ENCODE assay signal across 16 cellular contexts in the genomic region with DNA sequence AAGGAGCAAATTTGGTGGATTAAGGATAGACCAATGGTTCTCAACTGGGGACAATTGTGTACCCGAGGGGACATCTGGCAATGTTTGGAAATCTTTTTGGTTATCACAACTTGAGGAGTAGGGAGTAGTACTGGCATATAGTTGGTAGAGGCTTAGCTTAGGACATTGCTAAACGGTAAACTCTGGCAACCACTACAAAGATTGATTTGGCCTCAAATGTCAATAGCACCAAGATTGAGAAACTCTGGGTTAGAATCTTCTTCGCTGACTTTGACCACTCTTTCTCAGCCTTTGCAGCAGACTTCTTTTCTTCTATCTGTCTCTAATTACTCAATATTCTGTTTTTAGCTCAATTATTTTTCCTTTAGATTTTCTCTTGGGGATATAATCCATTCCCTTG. TPM values are rescaled to one million over a fixed set of nuclear protein-coding genes. Genes with fewer than 3 reads are reported as not detected.
A peak's percentile ranks its signal among the peaks of the same experiment; 100 is the strongest.
DNase-seq lines count a peak whose midpoint lies in the region; ATAC-seq and TF ChIP-seq lines count a peak whose summit lies in the region.
"Had no signal": no experiment of that assay in that cellular context is flagged by ENCODE, and none has a peak within 500 bp of the region (broad histone marks: within the 10 kb centered on the region; RNA-seq: fewer than 3 reads in every experiment).

No MANE protein-coding gene starts in this region.

- CTCF ChIA-PET in activated naive CD4-positive, alpha-beta T cell treated with anti-CD3 and anti-CD28 coated beads for 36 hours (lab: Charles Lee), result interaction anchor here (0.5 to 4.1 kb wide), 9 partner anchors 16 to 1731 kb away, joined by 3 to 56 read pairs (median 4); no protein-coding TSS in a partner anchor
- CTCF ChIA-PET in OCI-LY7 (lab: Charles Lee; ENCODE audit: unreplicated experiment), result interaction anchor here (1.2 kb wide), 1 partner anchor 18 kb away, joined by 3 read pairs; no protein-coding TSS in a partner anchor

- no peaks in the 10 kb centered on the region for H3K27me3 Mint-ChIP-seq in activated naive CD4-positive, alpha-beta T cell treated with anti-CD3 and anti-CD28 coated beads for 36 hours (ENCODE audit: low read depth)
- H3K27me3 Mint-ChIP-seq: effector memory CD8-positive, alpha-beta T cell had no signal

- no peaks in the 10 kb centered on the region for H3K9me2 ChIP-seq in OCI-LY7 (ENCODE audit: insufficient read depth, low read length)

- H3K4me3 Mint-ChIP-seq in activated naive CD4-positive, alpha-beta T cell treated with anti-CD3 and anti-CD28 coated beads for 36 hours, result no peak overlapping the region
- H3K4me3 Mint-ChIP-seq in stimulated activated effector memory CD8-positive, alpha-beta T cell treated with anti-CD3 and anti-CD28 coated beads, Interleukin-12 subunit alpha, Interleukin-12 subunit beta, amount 100 ng/mL, for 72 hours, result no peak overlapping the region
- H3K4me3 Mint-ChIP-seq: CD14-positive monocyte had no signal

- H3K27ac Mint-ChIP-seq in activated naive CD4-positive, alpha-beta T cell treated with anti-CD3 and anti-CD28 coated beads for 36 hours, result peak overlapping the region; percentile 74
- peak overlapping the region; percentile 48 for H3K27ac Mint-ChIP-seq in stimulated activated effector memory CD8-positive, alpha-beta T cell treated with anti-CD3 and anti-CD28 coated beads, Interleukin-12 subunit alpha, Interleukin-12 subunit beta, amount 100 ng/mL, for 72 hours
- H3K27ac Mint-ChIP-seq: activated T-helper 2 cell treated with anti-CD3 and anti-CD28 coated beads, Interferon-gamma antibody, Interleukin-2, Interleukin-4, amounts not matched to agents 10 μg/mL and 5 μg/mL and 100 μg/mL, durations not matched to agents 14 hours and 24 hours and 36 hours; CD14-positive monocyte had no signal

- H3K9me3 Mint-ChIP-seq in activated naive CD4-positive, alpha-beta T cell treated with anti-CD3 and anti-CD28 coated beads for 36 hours, result peaks cover 4% of the 10 kb centered on the region
- H3K9me3 Mint-ChIP-seq in stimulated activated effector memory CD8-positive, alpha-beta T cell treated with anti-CD3 and anti-CD28 coated beads, Interleukin-12 subunit alpha, Interleukin-12 subunit beta, amount 100 ng/mL, for 72 hours, result no peaks in the 10 kb centered on the region
- H3K9me3 Mint-ChIP-seq: activated T-helper 2 cell treated with anti-CD3 and anti-CD28 coated beads, Interferon-gamma antibody, Interleukin-2, Interleukin-4, amounts not matched to agents 10 μg/mL and 5 μg/mL and 100 μg/mL, durations not matched to agents 14 hours and 24 hours and 36 hours; CD14-positive monocyte; effector memory CD8-positive, alpha-beta T cell had no signal

- no peaks in the 10 kb centered on the region for H4K20me1 ChIP-seq in OCI-LY7 (ENCODE audit: insufficient read depth, low read length)

- no peaks in the 10 kb centered on the region for H3K27me3 ChIP-seq in Peyer's patch
- H3K27me3 ChIP-seq: right atrium auricular region, testis had no signal

- H3K4me1 ChIP-seq in OCI-LY7 (ENCODE audit: insufficient read depth, low read length, poor library complexity, severe bottlenecking), result peaks cover 16% of the 10 kb centered on the region
- H3K4me1 ChIP-seq in Peyer's patch, result no peaks in the 10 kb centered on the region
- H3K4me1 ChIP-seq: right atrium auricular region, testis had no signal

- H3K9me3 ChIP-seq in OCI-LY7 (ENCODE audit: low read length) (no peaks in the 10 kb centered on the region), Peyer's patch (no peaks in the 10 kb centered on the region)
- H3K9me3 ChIP-seq: testis had no signal

- peaks cover 3% of the 10 kb centered on the region for H3K36me3 Mint-ChIP-seq in activated naive CD4-positive, alpha-beta T cell treated with anti-CD3 and anti-CD28 coated beads for 36 hours (ENCODE audit: low read depth)
- H3K36me3 Mint-ChIP-seq in stimulated activated effector memory CD8-positive, alpha-beta T cell treated with anti-CD3 and anti-CD28 coated beads, Interleukin-12 subunit alpha, Interleukin-12 subunit beta, amount 100 ng/mL, for 72 hours, result peaks cover 6% of the 10 kb centered on the region
- H3K36me3 Mint-ChIP-seq: CD14-positive monocyte had no signal

- TF ChIP-seq POLR2A in Peyer's patch (IDR thresholded peaks at IDR 0.05), result no peak

- peaks cover 34% of the 10 kb centered on the region for H3K79me2 ChIP-seq in OCI-LY7 (ENCODE audit: insufficient read depth, low read depth, low read length)

- H3K36me3 ChIP-seq in OCI-LY7 (ENCODE audit: insufficient read depth, low read length) (no peaks in the 10 kb centered on the region), Peyer's patch (no peaks in the 10 kb centered on the region)

- no peak overlapping the region for H3K27ac ChIP-seq in OCI-LY7 (ENCODE audit: low read depth, low read length, poor library complexity, severe bottlenecking)
- H3K27ac ChIP-seq in cingulate gyrus (ENCODE audit: low read depth, low read length), result peak overlapping the region; percentile 19
- no peak overlapping the region for H3K27ac ChIP-seq in Peyer's patch
- H3K27ac ChIP-seq: right atrium auricular region, testis had no signal

- POLR2A ChIA-PET in OCI-LY7 (lab: Charles Lee), result interaction anchor here (0.5 to 2.4 kb wide), 4 partner anchors 111 to 1239 kb away, joined by 3 to 6 read pairs (median 4); no protein-coding TSS in a partner anchor

- TF ChIP-seq CTCF in OCI-LY7 (conservative IDR thresholded peaks at IDR 0.05; ENCODE audit: low read length) (no peak), Peyer's patch (IDR thresholded peaks at IDR 0.05) (no peak)

- DNase-seq in activated naive CD4-positive, alpha-beta T cell treated with anti-CD3 and anti-CD28 coated beads for 36 hours, result no peak
- DNase-seq in activated naive CD4-positive, alpha-beta T cell treated with anti-CD3 and anti-CD28 coated beads, Interleukin-2, amount 50 U/mL, for 16 hours, result no peak
- DNase-seq in OCI-LY7 (ENCODE audit: low spot score) (no peak), Peyer's patch (no peak), DMS53 treated with DMSO at 0.1 percent for 48 hours (lab: John Stamatoyannopoulos, UW; ENCODE audit: unreplicated experiment) (no peak)
- no peak for DNase-seq in stimulated activated effector memory CD8-positive, alpha-beta T cell treated with anti-CD3 and anti-CD28 coated beads, Interleukin-12 subunit alpha, Interleukin-12 subunit beta, amount 100 ng/mL, for 72 hours (ENCODE audit: low spot score in 2 of 2)
- DNase-seq: DMS79; effector memory CD8-positive, alpha-beta T cell; NCI-H2029; NCI-H446 treated with DMSO at 0.1 percent for 48 hours; testis had no signal

- intact Hi-C loops in activated naive CD4-positive, alpha-beta T cell treated with anti-CD3 and anti-CD28 coated beads for 36 hours (cut with micrococcal nuclease), result loop anchor here (2.0 to 5.0 kb wide), 5 partner anchors 265 to 509 kb away; a partner anchor contains a TSS
- intact Hi-C loops in OCI-LY7 (cut with micrococcal nuclease; ENCODE audit: unreplicated experiment), result no loop called here

- ATAC-seq in stimulated activated effector memory CD8-positive, alpha-beta T cell treated with anti-CD3 and anti-CD28 coated beads, Interleukin-12 subunit alpha, Interleukin-12 subunit beta, amount 100 ng/mL, for 72 hours, result no peak
- no peak for ATAC-seq in HG03039 (IDR thresholded peaks at IDR 0.05; ENCODE audit: unreplicated experiment)
- ATAC-seq: effector memory CD8-positive, alpha-beta T cell had no signal

- peak overlapping the region; percentile 80; the same call in 1 of the 2 replicates for H2AFZ ChIP-seq in OCI-LY7 (ENCODE audit: low read length)

- no TSS peak for BruUV-seq in OCI-LY7 (replicated peaks; lab: Mats Ljungman, UMichigan)

- H3K4me3 ChIP-seq in OCI-LY7 (ENCODE audit: low read depth, low read length, poor library complexity, severe bottlenecking), result no peak overlapping the region
- no peak overlapping the region for H3K4me3 ChIP-seq in Peyer's patch
- H3K4me3 ChIP-seq: right atrium auricular region, testis had no signal

- peaks cover 18% of the 10 kb centered on the region for H3K4me1 Mint-ChIP-seq in activated naive CD4-positive, alpha-beta T cell treated with anti-CD3 and anti-CD28 coated beads for 36 hours (ENCODE audit: low read depth)
- peaks cover 4% of the 10 kb centered on the region for H3K4me1 Mint-ChIP-seq in stimulated activated effector memory CD8-positive, alpha-beta T cell treated with anti-CD3 and anti-CD28 coated beads, Interleukin-12 subunit alpha, Interleukin-12 subunit beta, amount 100 ng/mL, for 72 hours

- H3K4me2 ChIP-seq in OCI-LY7 (ENCODE audit: low read length), result peak overlapping the region; percentile 76; the same call in 1 of the 2 replicates

RNA-seq across cellular contexts. Expression of a gene that starts 1.5 kb away (rescaled TPM):
- total RNA-seq in activated naive CD4-positive, alpha-beta T cell treated with anti-CD3 and anti-CD28 coated beads for 36 hours, result 10 to 100 TPM; 45.8 to 46.3 TPM
- total RNA-seq in OCI-LY7 (2014; rRNA removed; shearing (Covaris generic)), result 5.4 and 6.3 TPM in 2 replicates
- 32.9 and 38.7 TPM in 2 replicates for total RNA-seq in OCI-LY7 (2022)
- 10 to 100 TPM in 3 of 4 donors, 1 to 10 TPM in 1; 9.1 to 14.0 (median 12.7) TPM for total RNA-seq in Peyer's patch
